ENCODE assay signal across 8 cellular contexts in the genomic region with DNA sequence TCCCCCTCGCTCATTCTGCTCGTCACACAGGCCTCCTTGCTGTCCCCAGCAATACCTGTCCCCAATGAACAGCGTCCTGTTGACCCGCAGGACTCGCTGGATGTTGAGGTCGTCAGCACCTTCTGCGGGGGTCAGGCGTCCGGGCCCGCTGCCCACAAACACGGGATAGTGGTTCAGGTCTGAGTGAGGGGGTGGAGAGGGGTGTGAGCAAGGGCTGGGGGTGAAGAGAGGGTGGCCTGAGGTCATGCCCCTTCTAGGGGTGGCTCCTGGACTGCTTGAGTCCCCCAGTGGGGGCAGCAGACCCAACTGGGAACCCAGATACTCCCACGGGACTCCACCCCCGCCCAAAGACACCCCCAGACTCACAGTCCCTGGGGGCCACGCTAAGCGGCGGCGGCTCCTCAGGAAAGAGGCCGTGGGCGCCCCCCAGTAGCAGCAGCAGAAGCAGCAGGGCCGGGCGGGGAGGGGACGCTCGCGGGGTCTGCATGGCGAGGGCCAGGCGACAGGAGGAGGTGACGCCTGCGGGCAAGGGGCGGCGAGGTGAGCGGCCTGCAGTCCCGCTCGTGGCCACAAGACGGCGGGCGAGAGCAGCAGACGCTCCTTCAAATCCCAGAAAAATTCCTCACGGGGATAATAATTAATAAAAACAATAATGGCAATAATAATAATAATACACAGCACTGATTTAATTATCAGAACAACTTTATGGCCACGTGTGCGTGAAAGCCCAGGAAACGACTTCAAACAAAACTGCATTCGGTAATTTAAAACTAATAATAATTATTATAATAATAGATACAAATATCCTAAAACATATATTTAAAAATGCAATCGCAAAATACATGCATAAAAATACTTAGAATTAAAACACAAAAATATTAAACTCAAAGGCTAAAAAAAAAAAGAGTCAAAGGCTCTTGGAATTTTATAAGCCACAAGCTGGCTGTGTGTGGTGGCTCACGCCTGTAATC. TPM values are rescaled to one million over a fixed set of nuclear protein-coding genes. Genes with fewer than 3 reads are reported as not detected.
DNase-seq lines count a peak whose midpoint lies in the region; ATAC-seq, FAIRE-seq and TF ChIP-seq lines count a peak whose summit lies in the region.

No MANE protein-coding gene starts in this region.

- dilution Hi-C loops in endothelial cell of umbilical vein (cut with MboI; ENCODE audit: extremely low pct_ligation_motif_present, low sequenced_read_pairs), result no loop called here

- DNase-seq in stimulated activated naive CD8-positive, alpha-beta T cell treated with anti-CD3 and anti-CD28 coated beads, Interleukin-15, Interleukin-2, amounts not matched to agents 100 U/mL and 50 U/mL, for 24 hours, result peak; percentile 59
- no peak for DNase-seq in stimulated activated naive CD8-positive, alpha-beta T cell treated with anti-CD3 and anti-CD28 coated beads, Interleukin-15, amount 100 ng/mL, for 72 hours
- peak; percentile 21 for DNase-seq in T1000 (lab: John Stamatoyannopoulos, UW)
- peak; percentile 61 for DNase-seq in endothelial cell of umbilical vein (ENCODE audit: low read depth, low spot score)
- DNase-seq in NCI-H774 (lab: John Stamatoyannopoulos, UW), result no peak
- no peak for DNase-seq in H54 (ENCODE audit: insufficient read length, low spot score)

- intact Hi-C loops in endothelial cell of umbilical vein (cut with micrococcal nuclease), result loop anchor here (5.0 kb wide), 1 partner anchor 164 kb away; a partner anchor contains a TSS

- CTCF ChIA-PET in endothelial cell of umbilical vein (lab: Charles Lee), result interaction anchor here (0.8 to 3.4 kb wide), 12 partner anchors 10 to 233 kb away, joined by 3 to 42 read pairs (median 6); a partner anchor contains a TSS

- FAIRE-seq in endothelial cell of umbilical vein (lab: Jason Lieb, UNC), result peak; percentile 15
- no peak for FAIRE-seq in H54 (lab: Jason Lieb, UNC)

- H3K4me1 Mint-ChIP-seq in stimulated activated naive CD8-positive, alpha-beta T cell treated with anti-CD3 and anti-CD28 coated beads, Interleukin-15, amount 100 ng/mL, for 72 hours, result peaks cover 6% of the 10 kb centered on the region

- H3K36me3 ChIP-seq in endothelial cell of umbilical vein (ENCODE audit: control insufficient read depth in 2 of 2, extremely low read depth in 1 of 2, insufficient read depth in 2 of 2, low read length in 2 of 2) (peaks cover 6 to 25% of the 10 kb centered on the region in 2 experiments), parathyroid adenoma (ENCODE audit: control insufficient read depth, insufficient read depth, low read length) (no peaks in the 10 kb centered on the region)

- no peak overlapping the region for H3K4me3 Mint-ChIP-seq in stimulated activated naive CD8-positive, alpha-beta T cell treated with anti-CD3 and anti-CD28 coated beads, Interleukin-15, amount 100 ng/mL, for 72 hours

- H3K9ac ChIP-seq in endothelial cell of umbilical vein (replicated peaks; ENCODE audit: extremely low read depth, insufficient read depth, low read length) (peak overlapping the region; percentile 49), parathyroid adenoma (no peak overlapping the region)

- H3K9me3 ChIP-seq in endothelial cell of umbilical vein (replicated peaks; ENCODE audit: control insufficient read depth, insufficient read depth, low read length) (no peaks in the 10 kb centered on the region), parathyroid adenoma (ENCODE audit: control insufficient read depth, low read length) (no peaks in the 10 kb centered on the region)

- no peaks in the 10 kb centered on the region for H3K9me1 ChIP-seq in endothelial cell of umbilical vein (replicated peaks; ENCODE audit: control insufficient read depth, extremely low read depth, insufficient read depth, low read length)

- no peaks in the 10 kb centered on the region for H3K27me3 ChIP-seq in endothelial cell of umbilical vein (ENCODE audit: control insufficient read depth in 2 of 2, insufficient read depth in 2 of 2, low read length in 2 of 2)
- no peaks in the 10 kb centered on the region for H3K27me3 ChIP-seq in parathyroid adenoma (ENCODE audit: control insufficient read depth, insufficient read depth, low read length)

- H3K79me2 ChIP-seq in endothelial cell of umbilical vein (ENCODE audit: control insufficient read depth, insufficient read depth, low read length) (peaks cover 6% of the 10 kb centered on the region), parathyroid adenoma (no peaks in the 10 kb centered on the region)

- H3K4me3 ChIP-seq in endothelial cell of umbilical vein (replicated peaks in 1 of 3; ENCODE audit: insufficient read depth in 1 of 3, low read depth in 1 of 3, low read length in 3 of 3) (peak overlapping the region in 2 of 3 experiments; percentile 37 to 76), parathyroid adenoma (ENCODE audit: low read depth, low read length) (peak overlapping the region; percentile 29)

- H3K4me2 ChIP-seq in endothelial cell of umbilical vein (ENCODE audit: insufficient read depth, low read length), result peak overlapping the region; percentile 69
- H3K4me2 ChIP-seq in parathyroid adenoma (ENCODE audit: low read length), result no peak overlapping the region

- no peak overlapping the region for H2AFZ ChIP-seq in endothelial cell of umbilical vein (ENCODE audit: low read depth, low read length)
- H2AFZ ChIP-seq in parathyroid adenoma, result no peak overlapping the region

- TF ChIP-seq CTCF in endothelial cell of umbilical vein (IDR thresholded peaks at IDR 0.05; ENCODE audit: extremely low read depth in 1 of 2, insufficient read depth in 1 of 2, low read depth in 1 of 2, low read length in 2 of 2), result peak; percentile 91 to 93
- peak; percentile 98 for TF ChIP-seq CTCF in parathyroid adenoma (IDR thresholded peaks at IDR 0.05)

- POLR2A ChIA-PET in endothelial cell of umbilical vein (lab: Charles Lee), result no interaction called here

- TF ChIP-seq POLR2A in endothelial cell of umbilical vein (IDR thresholded peaks at IDR 0.05; ENCODE audit: low read depth, low read length) (no peak), H54 (IDR thresholded peaks at IDR 0.05; ENCODE audit: low read depth, low read length) (no peak)

- ATAC-seq in stimulated activated naive CD8-positive, alpha-beta T cell treated with anti-CD3 and anti-CD28 coated beads, Interleukin-15, Interleukin-2, amounts not matched to agents 100 U/mL and 50 U/mL, for 24 hours, result no peak
- ATAC-seq in stimulated activated naive CD8-positive, alpha-beta T cell treated with anti-CD3 and anti-CD28 coated beads, Interleukin-15, amount 100 ng/mL, for 72 hours, result no peak
- ATAC-seq in HG03439 (IDR thresholded peaks at IDR 0.05; ENCODE audit: unreplicated experiment), result no peak

- H3K9me3 Mint-ChIP-seq in stimulated activated naive CD8-positive, alpha-beta T cell treated with anti-CD3 and anti-CD28 coated beads, Interleukin-15, amount 100 ng/mL, for 72 hours, result peaks cover 0 to 5% of the 10 kb centered on the region in 2 donors

- H3K27me3 Mint-ChIP-seq in stimulated activated naive CD8-positive, alpha-beta T cell treated with anti-CD3 and anti-CD28 coated beads, Interleukin-15, amount 100 ng/mL, for 72 hours, result peaks cover 9% of the 10 kb centered on the region

- no peaks in the 10 kb centered on the region for H4K20me1 ChIP-seq in endothelial cell of umbilical vein (replicated peaks; ENCODE audit: control insufficient read depth, extremely low read depth, insufficient read depth, low read length)

- H3K4me1 ChIP-seq in endothelial cell of umbilical vein (ENCODE audit: control insufficient read depth, extremely low read depth, insufficient read depth, low read length), result peaks cover 26% of the 10 kb centered on the region
- H3K4me1 ChIP-seq in parathyroid adenoma, result no peaks in the 10 kb centered on the region

- H3K27ac Mint-ChIP-seq in stimulated activated naive CD8-positive, alpha-beta T cell treated with anti-CD3 and anti-CD28 coated beads, Interleukin-15, amount 100 ng/mL, for 72 hours, result no peak overlapping the region

- BruUV-seq in endothelial cell of umbilical vein (replicated peaks; lab: Mats Ljungman, UMichigan), result no TSS peak

- peak overlapping the region; percentile 77 for H3K27ac ChIP-seq in endothelial cell of umbilical vein (ENCODE audit: insufficient read depth, low read depth, low read length)
- no peak overlapping the region for H3K27ac ChIP-seq in parathyroid adenoma

RNA-seq across cellular contexts. Expression of a gene that starts 1.2 kb away (rescaled TPM):
- total RNA-seq in endothelial cell of umbilical vein, result 166 and 176 TPM in 2 replicates
- polyA plus RNA-seq in endothelial cell of umbilical vein, result 97.8 and 108 TPM in 2 replicates
- 72.3 and 85.5 TPM in 2 replicates for polyA plus RNA-seq in endothelial cell of umbilical vein (2011; cell fraction: cytosol; rRNA removed)
- polyA plus RNA-seq in endothelial cell of umbilical vein (2011; cell fraction: nucleus; rRNA removed), result 63.8 and 64.4 TPM in 2 replicates
- 72.0 and 81.2 TPM in 2 replicates for polyA plus RNA-seq in endothelial cell of umbilical vein (2012)
- 110 and 142 TPM in 2 replicates for polyA minus RNA-seq in endothelial cell of umbilical vein
- 0.31 TPM for polyA minus RNA-seq in endothelial cell of umbilical vein (2011; cell fraction: cytosol; rRNA and poly(A)+ RNA removed)
- 30.1 and 46.2 TPM in 2 replicates for polyA minus RNA-seq in endothelial cell of umbilical vein (2011; cell fraction: nucleus; rRNA and poly(A)+ RNA removed)

RNA-seq across cellular contexts. Expression of a gene that starts 18.4 kb away (rescaled TPM):
- 0.31 and 0.42 TPM in 2 replicates for total RNA-seq in endothelial cell of umbilical vein
- 0.21 and 0.24 TPM in 2 replicates for polyA plus RNA-seq in endothelial cell of umbilical vein
- 0.17 and 0.18 TPM in 2 replicates for polyA plus RNA-seq in endothelial cell of umbilical vein (2011; cell fraction: cytosol; rRNA removed)
- polyA plus RNA-seq in endothelial cell of umbilical vein (2011; cell fraction: nucleus; rRNA removed), result 0.24 and 0.26 TPM in 2 replicates
- polyA plus RNA-seq in endothelial cell of umbilical vein (2012), result 0.15 TPM in 1 of 2 replicates, not detected in the other
- polyA minus RNA-seq in endothelial cell of umbilical vein, result 0.17 and 0.45 TPM in 2 replicates
- not detected for polyA minus RNA-seq in endothelial cell of umbilical vein (2011; cell fraction: cytosol; rRNA and poly(A)+ RNA removed)
- 0.24 TPM in 2 replicates for polyA minus RNA-seq in endothelial cell of umbilical vein (2011; cell fraction: nucleus; rRNA and poly(A)+ RNA removed)

RNA-seq across cellular contexts. Expression of a gene that starts 23.2 kb away (rescaled TPM):
- 0.24 TPM in 1 of 2 replicates, not detected in the other for total RNA-seq in endothelial cell of umbilical vein
- polyA plus RNA-seq in endothelial cell of umbilical vein, result 0.17 and 0.24 TPM in 2 replicates
- 0.05 and 0.18 TPM in 2 replicates for polyA plus RNA-seq in endothelial cell of umbilical vein (2011; cell fraction: cytosol; rRNA removed)
- 0.32 and 0.74 TPM in 2 replicates for polyA plus RNA-seq in endothelial cell of umbilical vein (2011; cell fraction: nucleus; rRNA removed)
- polyA plus RNA-seq in endothelial cell of umbilical vein (2012), result 0.13 TPM in 1 of 2 replicates, not detected in the other
- polyA minus RNA-seq in endothelial cell of umbilical vein, result not detected in 2 replicates
- not detected for polyA minus RNA-seq in endothelial cell of umbilical vein (2011; cell fraction: cytosol; rRNA and poly(A)+ RNA removed)
- polyA minus RNA-seq in endothelial cell of umbilical vein (2011; cell fraction: nucleus; rRNA and poly(A)+ RNA removed), result 0.29 and 0.43 TPM in 2 replicates

RNA-seq across cellular contexts. Expression of a gene that starts 40.0 kb away (rescaled TPM):
- not detected in 2 replicates for total RNA-seq in endothelial cell of umbilical vein
- polyA plus RNA-seq in endothelial cell of umbilical vein, result 0.01 TPM in 1 of 2 replicates, not detected in the other
- polyA plus RNA-seq in endothelial cell of umbilical vein (2011; cell fraction: cytosol; rRNA removed), result 0.01 TPM in 2 replicates
- polyA plus RNA-seq in endothelial cell of umbilical vein (2011; cell fraction: nucleus; rRNA removed), result 0.04 and 0.05 TPM in 2 replicates
- 0.25 and 0.27 TPM in 2 replicates for polyA plus RNA-seq in endothelial cell of umbilical vein (2012)
- polyA minus RNA-seq in endothelial cell of umbilical vein, result not detected in 2 replicates
- not detected for polyA minus RNA-seq in endothelial cell of umbilical vein (2011; cell fraction: cytosol; rRNA and poly(A)+ RNA removed)
- not detected in 2 replicates for polyA minus RNA-seq in endothelial cell of umbilical vein (2011; cell fraction: nucleus; rRNA and poly(A)+ RNA removed)

Comparison
In these comparisons a context has a peak if more than half of its experiments do, and no peak if none do; other contexts are left out.
1. DNase-seq: peak in stimulated activated naive CD8-positive, alpha-beta T cell treated with anti-CD3 and anti-CD28 coated beads, Interleukin-15, Interleukin-2, amounts not matched to agents 100 U/mL and 50 U/mL, for 24 hours (single experiment), T1000 (single experiment) and endothelial cell of umbilical vein (single experiment); none in stimulated activated naive CD8-positive, alpha-beta T cell treated with anti-CD3 and anti-CD28 coated beads, Interleukin-15, amount 100 ng/mL, for 72 hours (0 of 2), NCI-H774 (single experiment) and H54 (single experiment).